ENCODE assay signal across 15 cellular contexts in the genomic region with DNA sequence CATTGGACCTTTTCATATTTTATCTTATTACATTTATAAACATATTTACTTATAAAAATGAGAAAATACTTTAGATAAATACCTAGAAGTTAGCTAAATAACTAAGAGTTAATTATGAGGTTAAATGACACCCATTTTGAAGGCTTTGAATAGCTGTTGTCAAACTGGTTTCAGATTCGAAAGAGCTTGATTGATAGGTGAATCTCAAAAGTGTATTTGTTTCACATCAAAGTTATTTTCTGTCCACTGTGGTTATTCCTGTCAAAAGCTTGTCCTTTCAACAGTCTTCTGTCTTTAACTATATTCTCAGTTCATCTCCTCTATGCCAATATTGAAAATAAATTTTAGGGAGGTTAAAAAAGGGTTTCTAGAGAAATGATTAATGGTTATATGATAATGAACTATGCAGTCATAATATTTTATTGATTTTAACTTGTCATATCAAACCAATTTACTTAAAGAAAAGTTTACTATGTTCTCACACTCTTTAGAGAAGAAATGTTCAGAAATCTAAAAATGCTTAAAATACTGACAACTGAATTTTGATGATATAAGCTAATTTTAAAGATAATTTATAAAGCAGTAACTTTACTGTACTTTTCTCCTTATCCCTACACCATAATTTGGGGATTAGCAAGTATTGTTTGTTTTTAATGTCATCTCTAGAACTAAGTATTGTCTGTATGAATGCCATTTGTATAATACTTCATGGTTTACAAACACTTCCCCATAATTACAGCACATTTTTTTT.
DNase-seq lines count a peak whose midpoint lies in the region; ATAC-seq, FAIRE-seq and TF ChIP-seq lines count a peak whose summit lies in the region.
"Had no signal": no experiment of that assay in that cellular context is flagged by ENCODE, and none has a peak within 500 bp of the region (broad histone marks: within the 10 kb centered on the region; RNA-seq: fewer than 3 reads in every experiment).

No MANE protein-coding gene starts in this region.

- H3K4me1 ChIP-seq in KMS-11 (ENCODE audit: low read depth, poor library complexity, severe bottlenecking), result peaks cover 33% of the 10 kb centered on the region
- peaks cover 12% of the 10 kb centered on the region for H3K4me1 ChIP-seq in keratinocyte (ENCODE audit: control insufficient read depth, extremely low read depth, insufficient read depth, low read length)
- H3K4me1 ChIP-seq: HAP-1 had no signal

- H3K4me3 ChIP-seq in GM12865 (ENCODE audit: low read depth, low read length) (no peak overlapping the region), KMS-11 (IDR thresholded peaks at IDR 0.05; ENCODE audit: insufficient read depth, low read depth, low read length) (no peak overlapping the region), keratinocyte (ENCODE audit: control insufficient read depth in 2 of 3, extremely low read depth in 1 of 3, insufficient read depth in 2 of 3, low read depth in 1 of 3, low read length in 3 of 3) (no peak overlapping the region)
- H3K4me3 ChIP-seq: HAP-1 had no signal

- H3K9me3 ChIP-seq in keratinocyte (ENCODE audit: control insufficient read depth, low read depth, low read length), result no peaks in the 10 kb centered on the region
- H3K9me3 ChIP-seq: HAP-1 had no signal

- no peak overlapping the region for H2AFZ ChIP-seq in KMS-11 (ENCODE audit: low read depth)
- peak overlapping the region; percentile 51 for H2AFZ ChIP-seq in keratinocyte (ENCODE audit: control insufficient read depth, low read length)

- H3K9ac ChIP-seq in KMS-11, result no peak overlapping the region
- no peak overlapping the region for H3K9ac ChIP-seq in keratinocyte (ENCODE audit: control insufficient read depth, extremely low read depth, insufficient read depth, low read length)

- TF ChIP-seq CTCF in GM12865 (IDR thresholded peaks at IDR 0.05; ENCODE audit: insufficient read depth, low read depth, low read length, missing control alignments), result no peak
- no peak for TF ChIP-seq CTCF in KMS-11 (conservative IDR thresholded peaks at IDR 0.05; ENCODE audit: low read depth, low read length)
- no peak for TF ChIP-seq CTCF in keratinocyte (optimal IDR thresholded peaks at IDR 0.05 in 1 of 3, IDR thresholded peaks at IDR 0.05 in 1 of 3, conservative IDR thresholded peaks at IDR 0.05 in 1 of 3; ENCODE audit: extremely low read depth in 1 of 3, insufficient read depth in 2 of 3, low read length in 3 of 3)

- no peak for ATAC-seq in HG03378 (IDR thresholded peaks at IDR 0.05; ENCODE audit: unreplicated experiment)
- ATAC-seq: CD8-positive, alpha-beta T cell had no signal

- peak; percentile 32 for DNase-seq in GM12865 (ENCODE audit: low read depth)
- DNase-seq in NCI-H748 treated with DMSO at 0.1 percent for 48 hours (lab: John Stamatoyannopoulos, UW), result peak; percentile 57
- no peak for DNase-seq in keratinocyte (ENCODE audit: low read depth, low spot score)
- no peak for DNase-seq in activated CD4-positive, alpha-beta T cell treated with anti-CD3 and anti-CD28 coated beads, Interleukin-2, amount 50 U/mL, for 4 hours
- DNase-seq in HTR-8/SVneo (ENCODE audit: insufficient read length, low spot score), result no peak
- DNase-seq: CD8-positive, alpha-beta T cell; COR-L47; DMS153; GF-D8 had no signal

- H3K79me2 ChIP-seq in KMS-11 (ENCODE audit: insufficient read depth, low read depth) (no peaks in the 10 kb centered on the region), keratinocyte (ENCODE audit: control insufficient read depth, insufficient read depth, low read length) (no peaks in the 10 kb centered on the region)

- dilution Hi-C loops in keratinocyte (cut with MboI; ENCODE audit: extremely low pct_ligation_motif_present, low sequenced_read_pairs), result no loop called here

- H3K9me1 ChIP-seq in keratinocyte (ENCODE audit: control insufficient read depth, extremely low read depth, insufficient read depth, low read length), result no peaks in the 10 kb centered on the region

- H4K20me1 ChIP-seq in KMS-11 (ENCODE audit: insufficient read depth) (no peaks in the 10 kb centered on the region), keratinocyte (ENCODE audit: control insufficient read depth, extremely low read depth, insufficient read depth, low read length) (no peaks in the 10 kb centered on the region)

- H3K4me2 ChIP-seq in KMS-11 (0 out of 2 replicates have a peak overlapping the region, but pooled peaks have one; percentile 14), keratinocyte (ENCODE audit: control insufficient read depth, extremely low read depth, insufficient read depth, low read depth, low read length) (no peak overlapping the region)

- H3K27ac ChIP-seq in KMS-11 (no peak overlapping the region), keratinocyte (ENCODE audit: control insufficient read depth, insufficient read depth, low read length) (no peak overlapping the region)
- H3K27ac ChIP-seq: HL-60 had no signal

- no peaks in the 10 kb centered on the region for H3K27me3 ChIP-seq in KMS-11 (ENCODE audit: insufficient read depth, low read depth)
- no peaks in the 10 kb centered on the region for H3K27me3 ChIP-seq in keratinocyte (ENCODE audit: control insufficient read depth, extremely low read depth, insufficient read depth, low read length)

- H3K36me3 ChIP-seq in KMS-11 (ENCODE audit: insufficient read depth) (no peaks in the 10 kb centered on the region), keratinocyte (ENCODE audit: control insufficient read depth in 2 of 2, extremely low read depth in 1 of 2, insufficient read depth in 2 of 2, low read length in 2 of 2) (no peaks in the 10 kb centered on the region)
- H3K36me3 ChIP-seq: HAP-1 had no signal

- no peak for FAIRE-seq in keratinocyte (lab: Jason Lieb, UNC)
- FAIRE-seq in HTR-8/SVneo (lab: Jason Lieb, UNC), result no peak
- FAIRE-seq: D721Med, H1 had no signal

Comparison
In these comparisons a context has a peak if more than half of its experiments do, and no peak if none do; other contexts are left out.
1. DNase-seq: peak in GM12865 (single experiment) and NCI-H748 treated with DMSO at 0.1 percent for 48 hours (single experiment); none in keratinocyte (single experiment), activated CD4-positive, alpha-beta T cell treated with anti-CD3 and anti-CD28 coated beads, Interleukin-2, amount 50 U/mL, for 4 hours (0 of 2) and HTR-8/SVneo (single experiment).